ENCODE assay signal across 24 cellular contexts in genomic region chr9:81397735-81398381, GRCh38.
DNase-seq lines count a peak whose midpoint lies in the region; ATAC-seq and TF ChIP-seq lines count a peak whose summit lies in the region.
"Had no signal": no experiment of that assay in that cellular context is flagged by ENCODE, and none has a peak within 500 bp of the region (broad histone marks: within the 10 kb centered on the region; RNA-seq: fewer than 3 reads in every experiment).

No MANE protein-coding gene starts in this region.

- intact Hi-C loops in Right ventricle myocardium superior (cut with DNase I) (no loop called here), left ventricle myocardium superior (cut with micrococcal nuclease) (no loop called here)

- ATAC-seq in Right ventricle myocardium superior (ENCODE audit: poor library complexity) = peak; percentile 18
- ATAC-seq in left ventricle myocardium superior = peak; percentile 33
- ATAC-seq: HepG2, K562 had no signal

- no peak overlapping the region for H3K27ac ChIP-seq in right atrium auricular region
- H3K27ac ChIP-seq: BLaER1, GM23248, HL-60 had no signal

- H3K27me3 ChIP-seq in right atrium auricular region = no peaks in the 10 kb centered on the region
- H3K27me3 ChIP-seq: BLaER1, MG63 had no signal

- H3K4me1 ChIP-seq in right atrium auricular region = peaks cover 0 to 9% of the 10 kb centered on the region in 2 donors
- H3K4me1 ChIP-seq: HAP-1 had no signal

- H3K9me3 ChIP-seq in right atrium auricular region = no peaks in the 10 kb centered on the region
- H3K9me3 ChIP-seq: BLaER1, HAP-1, MG63 had no signal

- no peak for TF ChIP-seq CTCF in right atrium auricular region (IDR thresholded peaks at IDR 0.05)

- no peak overlapping the region for H3K4me3 ChIP-seq in right atrium auricular region
- H3K4me3 ChIP-seq: BLaER1, GM23248, HAP-1, K562, MG63 had no signal

- DNase-seq in Right ventricle myocardium superior (no peak), right atrium auricular region (ENCODE audit: low spot score) (no peak), NCI-H69 (lab: John Stamatoyannopoulos, UW) (peak; percentile 50), left ventricle myocardium superior (no peak), NCI-H1694 treated with DMSO at 0.1 percent for 48 hours (lab: John Stamatoyannopoulos, UW) (no peak), pons (ENCODE audit: low spot score) (no peak)
- no peak for DNase-seq in stimulated activated CD4-positive, alpha-beta T cell treated with anti-CD3 and anti-CD28 coated beads, Interleukin-2, amount 100 ng/mL, for 24 hours
- DNase-seq: ACHN; CD4-positive, alpha-beta memory T cell; GM23248; MG63; NCI-H1417; NCI-H187; NCI-H2107; NCI-H2227 treated with DMSO at 0.1 percent for 48 hours; NCI-H510A; OCI-M1; SHP77; SW 1271 had no signal

- no peaks in the 10 kb centered on the region for H3K36me3 ChIP-seq in right atrium auricular region
- H3K36me3 ChIP-seq: BLaER1, HAP-1, MG63 had no signal
